ENCODE assay signal across 25 cellular contexts in genomic region chr1:39890880-39891279, GRCh38.
"Had no signal": no experiment of that assay in that cellular context is flagged by ENCODE, and none has a peak within 500 bp of the region (broad histone marks: within the 10 kb centered on the region; RNA-seq: fewer than 3 reads in every experiment).

No MANE protein-coding gene starts in this region.

- H3K79me2 ChIP-seq: hepatocyte had no signal

- H3K9me3 Mint-ChIP-seq: memory B cell; naive thymus-derived CD4-positive, alpha-beta T cell; natural killer cell treated with Interleukin-12 subunit alpha and Interleukin-12 subunit beta and Interleukin-15 and Interleukin-18, amount 100 ng/mL, for 72 hours; stimulated activated naive B cell treated with anti-CD40 and anti-IgM and Interleukin-4, amounts not matched to agents 10 μg/mL and 1 μg/mL and 100 μg/mL, for 72 hours; type B pancreatic cell had no signal

- ATAC-seq: heart right ventricle; mucosa of descending colon; natural killer cell treated with Interleukin-12 subunit alpha and Interleukin-12 subunit beta and Interleukin-15 and Interleukin-18, amount 100 ng/mL, for 72 hours; sciatic nerve; stimulated activated naive B cell treated with anti-CD40 and anti-IgM and Interleukin-4, amounts not matched to agents 10 μg/mL and 1 μg/mL and 100 μg/mL, for 72 hours; stimulated activated naive CD8-positive, alpha-beta T cell treated with anti-CD3 and anti-CD28 coated beads, Interleukin-15, Interleukin-2, amounts not matched to agents 100 U/mL and 50 U/mL, for 24 hours had no signal

- H3K36me3 Mint-ChIP-seq: memory B cell; naive thymus-derived CD4-positive, alpha-beta T cell; natural killer cell treated with Interleukin-12 subunit alpha and Interleukin-12 subunit beta and Interleukin-15 and Interleukin-18, amount 100 ng/mL, for 72 hours; stimulated activated naive B cell treated with anti-CD40 and anti-IgM and Interleukin-4, amounts not matched to agents 10 μg/mL and 1 μg/mL and 100 μg/mL, for 72 hours; type B pancreatic cell had no signal

- H3K4me1 ChIP-seq: uterus had no signal

- H3K4me2 ChIP-seq: hepatocyte had no signal

- H3K4me3 ChIP-seq: heart right ventricle, hepatocyte, left ventricle myocardium inferior, mucosa of descending colon, ovary, right atrium auricular region, skin epidermis, stomach, testis, thyroid gland, uterus had no signal

- H3K27ac Mint-ChIP-seq: memory B cell; naive thymus-derived CD4-positive, alpha-beta T cell; natural killer cell treated with Interleukin-12 subunit alpha and Interleukin-12 subunit beta and Interleukin-15 and Interleukin-18, amount 100 ng/mL, for 72 hours; progenitor cell of endocrine pancreas; stimulated activated naive B cell treated with anti-CD40 and anti-IgM and Interleukin-4, amounts not matched to agents 10 μg/mL and 1 μg/mL and 100 μg/mL, for 72 hours; type B pancreatic cell had no signal

- H3K27me3 Mint-ChIP-seq: progenitor cell of endocrine pancreas, type B pancreatic cell had no signal

- H3K4me3 Mint-ChIP-seq: memory B cell; naive thymus-derived CD4-positive, alpha-beta T cell; natural killer cell treated with Interleukin-12 subunit alpha and Interleukin-12 subunit beta and Interleukin-15 and Interleukin-18, amount 100 ng/mL, for 72 hours; stimulated activated naive B cell treated with anti-CD40 and anti-IgM and Interleukin-4, amounts not matched to agents 10 μg/mL and 1 μg/mL and 100 μg/mL, for 72 hours; type B pancreatic cell had no signal

- H2AFZ ChIP-seq: hepatocyte had no signal

- H3K27me3 ChIP-seq: hepatocyte, ovary, right atrium auricular region, stomach, testis, thyroid gland, uterus had no signal

- H3K27ac ChIP-seq: hepatocyte, left ventricle myocardium inferior, ovary, right atrium auricular region, testis, uterus had no signal

- DNase-seq: heart right ventricle; islet precursor cell; left ventricle myocardium inferior; mucosa of descending colon; naive thymus-derived CD4-positive, alpha-beta T cell; occipital lobe; ovary; stimulated activated CD4-positive, alpha-beta T cell treated with anti-CD3 and anti-CD28 coated beads, Interleukin-12 subunit alpha, Interleukin-12 subunit beta, amount 100 ng/mL, for 4 hours; stimulated activated CD4-positive, alpha-beta T cell treated with anti-CD3 and anti-CD28 coated beads, Interleukin-15, amount 100 ng/mL, for 24 hours; stimulated activated CD4-positive, alpha-beta T cell treated with anti-CD3 and anti-CD28 coated beads, Interleukin-2, amount 100 ng/mL, for 24 hours; stimulated activated CD4-positive, alpha-beta T cell treated with anti-CD3 and anti-CD28 coated beads, Interleukin-4, amount 100 ng/mL, for 1 hour; stimulated activated naive B cell treated with anti-CD40 and anti-IgM and Interleukin-4, amounts not matched to agents 10 μg/mL and 1 μg/mL and 100 μg/mL, for 72 hours; stimulated activated naive CD8-positive, alpha-beta T cell treated with anti-CD3 and anti-CD28 coated beads, Interleukin-15, Interleukin-2, amounts not matched to agents 100 U/mL and 50 U/mL, for 24 hours; stomach; testis; uterus had no signal

- H3K36me3 ChIP-seq: heart right ventricle, left ventricle myocardium inferior, ovary, right atrium auricular region, stomach, thyroid gland, uterus had no signal

- H3K9me3 ChIP-seq: heart right ventricle, left ventricle myocardium inferior, mucosa of descending colon, ovary, right atrium auricular region, stomach, testis, thyroid gland, uterus had no signal
